ENCODE assay signal across 8 cellular contexts in the genomic region with DNA sequence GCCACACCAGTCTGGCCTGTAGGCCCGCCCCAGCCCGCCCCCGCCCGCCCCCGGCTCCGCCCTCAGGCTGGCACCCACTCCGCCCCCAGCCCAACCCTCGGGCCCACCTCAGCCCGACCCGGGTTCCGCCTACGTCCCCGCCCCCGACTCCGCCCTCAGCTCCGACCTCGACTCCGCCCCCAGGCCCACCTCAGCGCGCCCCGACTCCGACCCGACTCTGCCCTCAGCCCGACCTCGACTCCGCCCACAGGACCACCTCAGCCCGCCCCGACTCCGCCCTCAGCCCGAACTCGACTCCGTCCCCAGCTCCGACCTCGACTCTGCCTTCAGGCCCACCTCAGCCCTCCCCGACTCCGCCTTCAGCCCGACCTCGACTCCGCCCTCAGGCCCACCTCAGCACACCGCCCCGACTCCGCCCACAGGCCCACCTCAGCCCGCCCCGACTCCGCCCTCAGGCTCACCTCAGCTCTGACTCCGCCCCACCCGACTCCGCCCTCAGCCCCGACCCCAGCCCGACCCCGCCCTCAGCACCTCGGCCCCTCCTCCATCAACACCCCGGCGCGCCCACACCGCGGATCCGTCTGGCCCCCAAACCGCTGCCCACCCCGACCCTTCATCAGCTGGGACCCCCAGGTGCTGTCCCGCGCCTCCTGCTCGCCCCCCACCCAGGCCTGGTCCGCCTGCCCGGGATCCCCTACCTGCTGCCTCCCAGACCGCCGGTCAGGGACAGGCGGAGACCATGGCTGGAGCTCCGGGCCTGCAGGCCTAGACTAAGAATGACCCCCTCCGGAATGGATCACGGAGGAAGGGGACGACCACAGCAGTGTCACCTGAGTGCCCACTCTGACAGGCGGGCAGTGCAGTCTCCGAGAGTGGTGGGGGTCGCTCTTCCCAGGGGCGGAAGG. TPM values are rescaled to one million over a fixed set of nuclear protein-coding genes. Genes with fewer than 3 reads are reported as not detected.
A peak's percentile ranks its signal among the peaks of the same experiment; 100 is the strongest.
DNase-seq lines count a peak whose midpoint lies in the region; ATAC-seq, FAIRE-seq and TF ChIP-seq lines count a peak whose summit lies in the region.

TSS of gene RAB43 (minus strand) at position 13 of the 905 bp plus-strand sequence. CDS start 315 bp downstream, outside the sequence.

- DNase-seq in GM12892 (ENCODE audit: insufficient read length), result peak; percentile 86
- peak; percentile 90 for DNase-seq in NCI-H2171 treated with DMSO at 0.1 percent for 48 hours (lab: John Stamatoyannopoulos, UW)
- peak; percentile 68 to 78 for DNase-seq in activated CD4-positive, alpha-beta T cell treated with anti-CD3 and anti-CD28 coated beads for 24 hours (ENCODE audit: low read depth in 2 of 2)
- DNase-seq in cerebellar cortex (ENCODE audit: low spot score), result peak; percentile 90
- DNase-seq in iris pigment epithelial cell (ENCODE audit: low read depth), result peak; percentile 74
- DNase-seq in spleen, result peak; percentile 95
- no peak for DNase-seq in inferior parietal cortex (ENCODE audit: extremely low spot score)

- intact Hi-C loops in spleen (cut with DNase I; ENCODE audit: low total_unique reads), result no loop called here

- TF ChIP-seq POLR2A in GM12892 (IDR thresholded peaks at IDR 0.05; ENCODE audit: low read depth, low read length), result no peak
- TF ChIP-seq POLR2A in spleen (IDR thresholded peaks at IDR 0.05), result no peak

- peak; percentile 66 for ATAC-seq in HG02885 (IDR thresholded peaks at IDR 0.05; ENCODE audit: poor library complexity, unreplicated experiment)

- WGBS in spleen, 5 donors, result 14 to 25% (median 23%) methylated on average over 44 to 76 of the region's 76 CpGs

- peaks cover 0 to 40% (median 0%) of the 10 kb centered on the region in 6 donors for H3K36me3 ChIP-seq in spleen

- no peaks in the 10 kb centered on the region for H3K27me3 ChIP-seq in spleen (replicated peaks in 1 of 7)

- TF ChIP-seq CTCF in spleen (IDR thresholded peaks at IDR 0.05 in 8 of 11, conservative IDR thresholded peaks at IDR 0.05 in 3 of 11), result no peak

- H3K27ac ChIP-seq in spleen, result peak within 1 kb of the TSS; percentile 87 to 97 (median 94)

- peak within 1 kb of the TSS; percentile 65 to 94 (median 84) for H3K4me3 ChIP-seq in spleen

- H3K4me1 ChIP-seq in spleen, result peaks cover 28 to 56% (median 49%) of the 10 kb centered on the region in 6 donors

- no peaks in the 10 kb centered on the region for H3K9me3 ChIP-seq in spleen

- peak; percentile 96 for FAIRE-seq in GM12892 (lab: Jason Lieb, UNC)

RNA-seq across cellular contexts. Expression of gene RAB43, which starts in this region (rescaled TPM):
- 1.0 TPM for polyA plus RNA-seq in GM12892 (2012; ENCODE audit: missing spikeins)
- 10 to 100 TPM; 26.7 to 49.6 (median 31.9) TPM for total RNA-seq in spleen
- 10 to 100 TPM in 1 of 3 donors, 1 to 10 TPM in 2; 3.1 to 12.5 (median 3.2) TPM for polyA plus RNA-seq in spleen
